Comparison of ENCODE assay signal across 1 cellular context in the genomic region with DNA sequence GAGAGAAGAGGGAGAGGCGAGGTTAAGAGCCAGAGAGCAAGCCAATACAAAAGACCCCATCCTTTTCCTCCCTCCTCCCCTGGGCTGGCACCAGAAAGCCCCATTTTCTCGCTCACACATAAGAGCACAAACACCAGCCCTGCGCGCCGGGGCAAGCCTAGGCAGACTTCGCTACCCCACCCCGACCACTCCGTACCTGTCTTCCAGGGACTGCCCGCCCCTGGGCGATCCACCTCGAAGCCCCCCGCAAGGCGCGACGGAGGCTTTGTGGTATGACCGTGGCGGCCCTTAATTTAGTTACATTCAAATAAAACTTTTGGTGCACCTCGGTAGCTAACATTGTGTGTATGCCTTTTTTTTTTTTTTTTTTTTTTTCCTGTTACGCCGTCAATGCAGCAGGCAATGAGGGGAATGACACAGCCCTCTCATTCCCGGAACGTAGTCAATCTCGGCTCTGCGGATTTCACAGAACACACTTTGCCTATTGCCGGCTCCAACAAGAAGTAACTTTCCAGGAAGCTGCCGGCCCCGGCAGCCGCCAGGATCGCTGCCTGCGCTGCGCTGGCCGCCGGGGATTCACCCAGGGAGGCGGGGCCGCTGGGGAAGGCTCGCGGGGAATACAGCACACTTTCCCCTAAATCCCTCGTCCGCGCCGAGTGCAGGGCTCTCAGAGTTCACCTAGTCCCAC.
TF ChIP-seq lines count a peak whose summit lies in the region.

No MANE protein-coding gene starts in this region.

TF ChIP-seq in HCT116, 20 proteins besides CTCF, POLR2A, EP300 and RAD21 (continued from another document):
- no peak for TF ChIP-seq MAX (IDR thresholded peaks at IDR 0.05)
- no peak for TF ChIP-seq ZFX (IDR thresholded peaks at IDR 0.05)
- TF ChIP-seq CEBPB (IDR thresholded peaks at IDR 0.05; ENCODE audit: low read depth), result no peak
- no peak for TF ChIP-seq EGR1 (IDR thresholded peaks at IDR 0.05; ENCODE audit: low read depth)
- no peak for TF ChIP-seq EZH2phosphoT487 (IDR thresholded peaks at IDR 0.05; ENCODE audit: borderline replicate concordance)
- no peak for TF ChIP-seq CBX3 (IDR thresholded peaks at IDR 0.05; ENCODE audit: low read depth)
- no peak for TF ChIP-seq ZBTB33 (IDR thresholded peaks at IDR 0.05; ENCODE audit: extremely low read depth, insufficient replicate concordance, low read length)
